Comparison of ENCODE assay signal across 18 cellular contexts in genomic region chr1:68198752-68199151, GRCh38. TPM values are rescaled to one million over a fixed set of nuclear protein-coding genes. Genes with fewer than 3 reads are reported as not detected.
A peak's percentile ranks its signal among the peaks of the same experiment; 100 is the strongest.
DNase-seq lines count a peak whose midpoint lies in the region; ATAC-seq, FAIRE-seq and TF ChIP-seq lines count a peak whose summit lies in the region.
"Had no signal": no experiment of that assay in that cellular context is flagged by ENCODE, and none has a peak within 500 bp of the region (broad histone marks: within the 10 kb centered on the region; RNA-seq: fewer than 3 reads in every experiment).

No MANE protein-coding gene starts in this region.

- TF ChIP-seq CTCF in GM23338 (conservative IDR thresholded peaks at IDR 0.05; ENCODE audit: low read depth in 2 of 2) (no peak), esophagus muscularis mucosa (IDR thresholded peaks at IDR 0.05) (no peak), kidney (IDR thresholded peaks at IDR 0.05; ENCODE audit: borderline replicate concordance, extremely low read depth, insufficient read depth) (no peak), ovary (IDR thresholded peaks at IDR 0.05) (no peak)

- H3F3A ChIP-seq in GM23338 (replicated peaks; ENCODE audit: low read depth): no peaks in the 10 kb centered on the region

- DNase-seq in GM23338 (ENCODE audit: low spot score): no peak
- DNase-seq in RKO (ENCODE audit: low spot score): peak; percentile 51
- no peak for DNase-seq in esophagus muscularis mucosa (ENCODE audit: extremely low spot score)
- peak; percentile 77 for DNase-seq in renal cortical epithelial cell (ENCODE audit: low read depth)
- no peak for DNase-seq in kidney
- no peak for DNase-seq in ovary
- no peak for DNase-seq in T-helper 9 cell
- DNase-seq: activated gamma-delta T cell treated with Interleukin-2 at 50 U/mL for 16 hours; DND-41; effector memory CD8-positive, alpha-beta T cell; left colon; NCI-H2029 treated with DMSO at 0.1 percent for 48 hours; retina; stimulated activated CD8-positive, alpha-beta memory T cell treated with anti-CD3 and anti-CD28 coated beads, Interleukin-4, amount 100 ng/mL, for 48 hours; WERI-Rb-1 had no signal

- H3K4me3 ChIP-seq in GM23338 (no peak overlapping the region), esophagus muscularis mucosa (no peak overlapping the region), kidney (ENCODE audit: low read length in 2 of 2) (no peak overlapping the region), ovary (no peak overlapping the region)
- H3K4me3 ChIP-seq: GM12878 had no signal

- H3K27me3 Mint-ChIP-seq in GM23338 (ENCODE audit: insufficient read depth, low read depth, poor library complexity): no peaks in the 10 kb centered on the region
- H3K27me3 Mint-ChIP-seq: effector memory CD8-positive, alpha-beta T cell had no signal

- ATAC-seq in GM23338: no peak
- ATAC-seq: effector memory CD8-positive, alpha-beta T cell; GM12878 had no signal

- H3K27me3 ChIP-seq in GM23338 (ENCODE audit: insufficient read depth) (no peaks in the 10 kb centered on the region), esophagus muscularis mucosa (no peaks in the 10 kb centered on the region), ovary (no peaks in the 10 kb centered on the region)

- no peaks in the 10 kb centered on the region for H3K36me3 Mint-ChIP-seq in GM23338 (ENCODE audit: low read depth)

- H3K36me3 ChIP-seq in GM23338 (ENCODE audit: insufficient read depth): no peaks in the 10 kb centered on the region
- H3K36me3 ChIP-seq in esophagus muscularis mucosa: peaks cover 0 to 2% (median under 1%) of the 10 kb centered on the region in 4 donors
- H3K36me3 ChIP-seq in kidney (ENCODE audit: control insufficient read depth in 1 of 2, insufficient read depth in 2 of 2, low read length in 2 of 2): no peaks in the 10 kb centered on the region
- H3K36me3 ChIP-seq in ovary: no peaks in the 10 kb centered on the region
- H3K36me3 ChIP-seq: WERI-Rb-1 had no signal

- no peak overlapping the region for H2AFZ ChIP-seq in GM23338

- H3K9ac ChIP-seq in kidney (ENCODE audit: low read length in 2 of 2): no peak overlapping the region

- H3K4me3 Mint-ChIP-seq in GM23338: no peak overlapping the region
- H3K4me3 Mint-ChIP-seq: effector memory CD8-positive, alpha-beta T cell had no signal

- H3K4me2 ChIP-seq in GM23338: 0 out of 2 replicates have a peak overlapping the region, but pooled peaks have one; percentile 40

- H3K27ac Mint-ChIP-seq in GM23338: no peak overlapping the region
- H3K27ac Mint-ChIP-seq: effector memory CD8-positive, alpha-beta T cell had no signal

- TF ChIP-seq POLR2A in esophagus muscularis mucosa (IDR thresholded peaks at IDR 0.05; ENCODE audit: low read depth) (no peak), ovary (IDR thresholded peaks at IDR 0.05) (no peak)

- H3K27ac ChIP-seq in GM23338 (ENCODE audit: low read depth): no peak overlapping the region
- H3K27ac ChIP-seq in esophagus muscularis mucosa (replicated peaks in 1 of 4): peak overlapping the region in 3 of 4 donors; percentile 58 to 60 (median 58)
- no peak overlapping the region for H3K27ac ChIP-seq in kidney (ENCODE audit: low read depth in 2 of 2, low read length in 2 of 2)
- H3K27ac ChIP-seq in ovary: no peak overlapping the region
- H3K27ac ChIP-seq: C4-2B, WERI-Rb-1 had no signal

- intact Hi-C loops in esophagus muscularis mucosa (cut with DNase I) (no loop called here), kidney (cut with DNase I) (no loop called here), ovary (cut with DNase I) (no loop called here)

- H3K4me1 ChIP-seq in GM23338 (ENCODE audit: insufficient read depth): no peaks in the 10 kb centered on the region; the same call in 1 of the 2 replicates
- peaks cover 26 to 93% (median 77%) of the 10 kb centered on the region in 4 donors for H3K4me1 ChIP-seq in esophagus muscularis mucosa
- peaks cover 8% of the 10 kb centered on the region in 2 donors for H3K4me1 ChIP-seq in kidney (ENCODE audit: control insufficient read depth in 1 of 2, insufficient read depth in 1 of 2, low read depth in 1 of 2, low read length in 2 of 2)
- peaks cover 3% of the 10 kb centered on the region for H3K4me1 ChIP-seq in ovary (ENCODE audit: insufficient read depth)

- peaks cover 26% of the 10 kb centered on the region for H3K4me1 Mint-ChIP-seq in GM23338

- H4K20me1 ChIP-seq in GM23338 (replicated peaks; ENCODE audit: insufficient read depth): no peaks in the 10 kb centered on the region; the same call in 1 of the 2 replicates

- H3K9me2 ChIP-seq in GM23338 (ENCODE audit: insufficient read depth): no peaks in the 10 kb centered on the region

- WGBS in esophagus muscularis mucosa: 91% methylated on average over 2 of the region's 2 CpGs
- 55 to 59% (median 56%) methylated on average over 2 of the region's 2 CpGs for WGBS in ovary, 3 donors

- H3K79me2 ChIP-seq in GM23338 (replicated peaks; ENCODE audit: insufficient read depth): no peaks in the 10 kb centered on the region

- H3K9me3 ChIP-seq in esophagus muscularis mucosa (no peaks in the 10 kb centered on the region), kidney (ENCODE audit: control insufficient read depth in 1 of 2, low read length in 2 of 2) (no peaks in the 10 kb centered on the region), ovary (no peaks in the 10 kb centered on the region)

- TF ChIP-seq EP300 in esophagus muscularis mucosa (IDR thresholded peaks at IDR 0.05) (no peak), ovary (IDR thresholded peaks at IDR 0.05) (no peak)

- FAIRE-seq in kidney (lab: Jason Lieb, UNC): no peak
- FAIRE-seq: GM12878 had no signal

- H3K9me3 Mint-ChIP-seq in GM23338: no peaks in the 10 kb centered on the region

TF ChIP-seq in GM23338, 12 proteins besides CTCF, POLR2A, EP300 and RAD21:
- no peak for TF ChIP-seq EZH2phosphoT487 (IDR thresholded peaks at IDR 0.05; ENCODE audit: unreplicated experiment)
- no peak for TF ChIP-seq JUNB (IDR thresholded peaks at IDR 0.05; ENCODE audit: unreplicated experiment)

RNA-seq across cellular contexts. Expression of gene WLS, which starts 33.6 kb away (rescaled TPM):
- 1.2 and 2.7 TPM in 2 replicates for total RNA-seq in GM23338 (2014; rRNA removed; shearing (Covaris generic))
- polyA plus RNA-seq in GM23338 (2016; fragmentation: Nextera tagmentation; extraction: Ambion mirVana) (0.73 and 0.87 TPM in 2 replicates), kidney (ENCODE audit: insufficient read depth, low read depth, low replicate concordance) (92.3 TPM), ovary (100 to 1,000 TPM in 1 of 2 donors, 10 to 100 TPM in 1; 75.9 to 303 TPM)
- total RNA-seq in esophagus muscularis mucosa (100 to 1,000 TPM in 3 of 4 donors, 10 to 100 TPM in 1; 94.8 to 228 (median 163) TPM), renal cortical epithelial cell (32.5 and 53.1 TPM in 2 replicates), kidney (147 TPM), ovary (100 to 1,000 TPM in 5 of 7 donors, 10 to 100 TPM in 2; 42.2 to 168 (median 120) TPM)
- total RNA-seq: activated CD8-positive, alpha-beta memory T cell treated with anti-CD3 and anti-CD28 coated beads for 36 hours had no signal

Comparison
In these comparisons a context has a peak if more than half of its experiments do, and no peak if none do; other contexts are left out.
1. DNase-seq: peak in RKO (single experiment) and renal cortical epithelial cell (single experiment); none in GM23338 (single experiment), esophagus muscularis mucosa (single experiment), kidney (single experiment), ovary (0 of 5) and T-helper 9 cell (single experiment).
2. H3K27ac ChIP-seq: peak in esophagus muscularis mucosa (3 of 4); none in GM23338 (single experiment), kidney (0 of 2) and ovary (0 of 2).